24 cellular contexts compared by ENCODE assay signal in the genomic region with DNA sequence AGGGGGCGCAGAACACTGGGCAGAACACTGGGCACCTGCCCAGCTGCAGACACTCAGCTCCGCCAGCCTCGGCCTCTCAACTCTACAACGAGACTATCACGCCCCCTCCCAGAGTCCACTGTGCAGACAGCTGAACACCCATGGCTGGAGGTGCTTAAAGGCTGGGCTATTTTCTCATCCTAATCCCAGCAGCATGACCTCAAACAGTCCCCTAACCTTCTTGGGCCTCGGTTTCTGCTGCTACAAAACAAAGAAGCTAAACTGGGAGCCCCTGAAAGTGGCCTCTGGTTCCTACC. TPM values are rescaled to one million over a fixed set of nuclear protein-coding genes. Genes with fewer than 3 reads are reported as not detected.
A peak's percentile ranks its signal among the peaks of the same experiment; 100 is the strongest.
DNase-seq lines count a peak whose midpoint lies in the region; ATAC-seq and TF ChIP-seq lines count a peak whose summit lies in the region.
"Had no signal": no experiment of that assay in that cellular context is flagged by ENCODE, and none has a peak within 500 bp of the region (broad histone marks: within the 10 kb centered on the region; RNA-seq: fewer than 3 reads in every experiment).

No MANE protein-coding gene starts in this region.

- no peaks in the 10 kb centered on the region for H3K36me3 Mint-ChIP-seq in chondrocyte (ENCODE audit: low read depth)
- H3K36me3 Mint-ChIP-seq: CD14-positive monocyte; CD8-positive, alpha-beta memory T cell had no signal

- peaks cover 8% of the 10 kb centered on the region for H3K4me1 Mint-ChIP-seq in chondrocyte (ENCODE audit: low read depth)
- H3K4me1 Mint-ChIP-seq: CD14-positive monocyte; CD8-positive, alpha-beta memory T cell had no signal

- no peak for TF ChIP-seq CTCF in Panc1 (IDR thresholded peaks at IDR 0.05)
- no peak for TF ChIP-seq CTCF in chondrocyte (IDR thresholded peaks at IDR 0.05)
- no peak for TF ChIP-seq CTCF in spleen (IDR thresholded peaks at IDR 0.05 in 8 of 11, conservative IDR thresholded peaks at IDR 0.05 in 3 of 11)

- TF ChIP-seq POLR2A in spleen (IDR thresholded peaks at IDR 0.05), result no peak

- H3K36me3 ChIP-seq in Panc1 (ENCODE audit: control insufficient read depth, insufficient read depth, low read length) (no peaks in the 10 kb centered on the region), spleen (no peaks in the 10 kb centered on the region)
- H3K36me3 ChIP-seq: BE2C; BLaER1 treated with 17β-estradiol and CSF1 and Interleukin-3, amounts not matched to agents 10 nM and 100 nM had no signal

- no peak overlapping the region for H3K4me3 Mint-ChIP-seq in chondrocyte (ENCODE audit: unreplicated experiment)
- H3K4me3 Mint-ChIP-seq: CD14-positive monocyte; CD4-positive, alpha-beta T cell; CD8-positive, alpha-beta memory T cell had no signal

- POLR2A ChIA-PET in Panc1 (lab: Charles Lee), result no interaction called here

- CTCF ChIA-PET in Panc1 (lab: Charles Lee), result no interaction called here

- no peak overlapping the region for H3K27ac Mint-ChIP-seq in chondrocyte (ENCODE audit: unreplicated experiment)
- H3K27ac Mint-ChIP-seq: CD14-positive monocyte; CD4-positive, alpha-beta T cell; CD8-positive, alpha-beta memory T cell had no signal

- no peak overlapping the region for H3K4me3 ChIP-seq in Panc1 (ENCODE audit: low read depth in 2 of 2, low read length in 2 of 2)
- no peak overlapping the region for H3K4me3 ChIP-seq in spleen
- H3K4me3 ChIP-seq: A549; BLaER1 treated with 17β-estradiol and CSF1 and Interleukin-3, amounts not matched to agents 10 nM and 100 nM; GM12878; GM23248 had no signal

- 79 to 92% (median 87%) methylated on average over 5 to 6 of the region's 6 CpGs for WGBS in spleen, 5 donors

- H3K27ac ChIP-seq in Panc1 (ENCODE audit: low read length) (no peak overlapping the region), spleen (no peak overlapping the region)
- H3K27ac ChIP-seq: BLaER1 treated with 17β-estradiol and CSF1 and Interleukin-3, amounts not matched to agents 10 nM and 100 nM; GM23248 had no signal

- peaks cover 4% of the 10 kb centered on the region for H3K27me3 Mint-ChIP-seq in chondrocyte (ENCODE audit: low read depth)
- H3K27me3 Mint-ChIP-seq: CD8-positive, alpha-beta memory T cell had no signal

- H3K9me3 ChIP-seq in Panc1 (ENCODE audit: control insufficient read depth, insufficient read depth, low read depth, low read length) (no peaks in the 10 kb centered on the region), spleen (no peaks in the 10 kb centered on the region)
- H3K9me3 ChIP-seq: A549; BE2C; BLaER1 treated with 17β-estradiol and CSF1 and Interleukin-3, amounts not matched to agents 10 nM and 100 nM had no signal

- in situ Hi-C loops in Panc1 (cut with HindIII; ENCODE audit: low pct_unique_long_range_greater_than_20kb, low sequenced_read_pairs), result no loop called here

- no TSS peak for BruUV-seq in Panc1 (replicated peaks; lab: Mats Ljungman, UMichigan)

- intact Hi-C loops in left ventricle myocardium superior (cut with micrococcal nuclease) (no loop called here), cardiac septum (cut with DNase I) (no loop called here), Panc1 (cut with micrococcal nuclease; ENCODE audit: unreplicated experiment) (no loop called here), spleen (cut with DNase I; ENCODE audit: low total_unique reads) (no loop called here)

- DNase-seq in left ventricle myocardium superior (peak; percentile 11), cardiac septum (ENCODE audit: low spot score) (no peak), Panc1 (ENCODE audit: low read depth, low spot score) (no peak), chondrocyte (ENCODE audit: low spot score) (peak; percentile 67), spleen (peak; percentile 53)
- DNase-seq: 8988T; ACHN; AML-193; BE2C; CD4-positive, alpha-beta T cell; CD8-positive, alpha-beta memory T cell; DMS 273 treated with DMSO at 0.1 percent for 48 hours; DMS79; EL; GDM1; GM23248; HCEC 1CT had no signal

- H3K9me3 Mint-ChIP-seq in chondrocyte (ENCODE audit: low read depth), result no peaks in the 10 kb centered on the region
- H3K9me3 Mint-ChIP-seq: CD14-positive monocyte; CD4-positive, alpha-beta T cell; CD8-positive, alpha-beta memory T cell had no signal

- H3K4me1 ChIP-seq in Panc1 (ENCODE audit: control insufficient read depth, insufficient read depth, low read length) (no peaks in the 10 kb centered on the region), spleen (peaks cover 0 to 6% (median 0%) of the 10 kb centered on the region in 6 donors)
- H3K4me1 ChIP-seq: BE2C had no signal

- ATAC-seq in left ventricle myocardium superior (no peak), Panc1 (0 out of 2 replicates have a peak, but pooled peaks have one; percentile 52), GM21528 (IDR thresholded peaks at IDR 0.05; ENCODE audit: low FRiP score, unreplicated experiment) (no peak), GM21619 (IDR thresholded peaks at IDR 0.05; ENCODE audit: unreplicated experiment) (no peak), HG03565 (IDR thresholded peaks at IDR 0.05; ENCODE audit: unreplicated experiment) (no peak)
- ATAC-seq: GM12878 had no signal

- H3K27me3 ChIP-seq in Panc1 (ENCODE audit: control insufficient read depth, insufficient read depth, low read length) (no peaks in the 10 kb centered on the region), spleen (replicated peaks in 1 of 7) (peaks cover 0 to 14% (median 0%) of the 10 kb centered on the region in 7 donors)
- H3K27me3 ChIP-seq: BE2C had no signal

RNA-seq across cellular contexts. Expression of gene ZNF469, which starts 27.7 kb away (rescaled TPM):
- total RNA-seq in left ventricle myocardium superior (1.0 TPM), cardiac septum (1.5 TPM), Panc1 (2021; ENCODE audit: unreplicated experiment) (1.3 TPM), chondrocyte (19.0 to 62.8 TPM (median 60.5 TPM) in 3 replicates), spleen (1 to 10 TPM; 2.4 to 8.0 (median 4.0) TPM)
- polyA plus RNA-seq in Panc1 (2012; ENCODE audit: insufficient read length), result 0.87 TPM
- under 1 TPM; 0.27 to 0.96 (median 0.35) TPM for polyA plus RNA-seq in spleen

Comparison
In these comparisons a context has a peak if more than half of its experiments do, and no peak if none do; other contexts are left out.
1. DNase-seq: peak in left ventricle myocardium superior (single experiment), chondrocyte (single experiment) and spleen (single experiment); none in cardiac septum (single experiment) and Panc1 (single experiment).